In genomic region chr2:30476636-30477035, GRCh38 we compare ENCODE assay signal across 26 cellular contexts.
"Had no signal": no experiment of that assay in that cellular context is flagged by ENCODE, and none has a peak within 500 bp of the region (broad histone marks: within the 10 kb centered on the region; RNA-seq: fewer than 3 reads in every experiment).

No MANE protein-coding gene starts in this region.

- H3K36me3 ChIP-seq: neural progenitor cell, neutrophil, stomach, thyroid gland, uterus had no signal

- H3K27me3 ChIP-seq: hepatocyte, neural progenitor cell, neutrophil, stomach, testis, thyroid gland, uterus had no signal

- H3K27ac ChIP-seq: hepatocyte, neural progenitor cell, neutrophil, parathyroid adenoma, psoas muscle, skin epidermis, stomach, testis, thyroid gland, uterus had no signal

- DNase-seq: islet precursor cell; mesendoderm; naive B cell; natural killer cell; nephron progenitor cell; occipital lobe; psoas muscle; stimulated activated CD4-positive, alpha-beta T cell treated with anti-CD3 and anti-CD28 coated beads, Interleukin-12 subunit alpha, Interleukin-12 subunit beta, amount 100 ng/mL, for 4 hours; stimulated activated CD4-positive, alpha-beta T cell treated with anti-CD3 and anti-CD28 coated beads, Interleukin-15, amount 100 ng/mL, for 24 hours; stimulated activated CD4-positive, alpha-beta T cell treated with anti-CD3 and anti-CD28 coated beads, Interleukin-2, amount 100 ng/mL, for 24 hours; stimulated activated CD4-positive, alpha-beta T cell treated with anti-CD3 and anti-CD28 coated beads, Interleukin-4, amount 100 ng/mL, for 1 hour; stimulated activated naive B cell treated with anti-CD40 and anti-IgM and Interleukin-4, amounts not matched to agents 10 μg/mL and 1 μg/mL and 100 μg/mL, for 72 hours; stimulated activated naive CD8-positive, alpha-beta T cell treated with anti-CD3 and anti-CD28 coated beads, Interleukin-15, Interleukin-2, amounts not matched to agents 100 U/mL and 50 U/mL, for 24 hours; stomach; testis; thyroid gland; trophoblast cell; uterus had no signal

- H3K4me1 ChIP-seq: neural progenitor cell, testis, uterus had no signal

- H3K9me3 ChIP-seq: neutrophil, psoas muscle, stomach, testis, thyroid gland, uterus had no signal

- ATAC-seq: left lobe of liver; natural killer cell; sciatic nerve; stimulated activated naive B cell treated with anti-CD40 and anti-IgM and Interleukin-4, amounts not matched to agents 10 μg/mL and 1 μg/mL and 100 μg/mL, for 72 hours; stimulated activated naive CD8-positive, alpha-beta T cell treated with anti-CD3 and anti-CD28 coated beads, Interleukin-15, Interleukin-2, amounts not matched to agents 100 U/mL and 50 U/mL, for 24 hours had no signal

- H3K4me3 ChIP-seq: hepatocyte, lung, neural progenitor cell, psoas muscle, skin epidermis, stomach, testis, thyroid gland, uterus had no signal
